Comparison of ENCODE assay signal across 2 cellular contexts in genomic region chr15:65611888-65612615, GRCh38.
TF ChIP-seq lines count a peak whose summit lies in the region.

No MANE protein-coding gene starts in this region.

TF ChIP-seq in HCT116, 20 proteins besides CTCF, POLR2A, EP300 and RAD21 (continued from another document):
- TF ChIP-seq REST (IDR thresholded peaks at IDR 0.05; ENCODE audit: low read depth) (no peak), ZFX (IDR thresholded peaks at IDR 0.05) (no peak), POLR2AphosphoS5 (IDR thresholded peaks at IDR 0.05; ENCODE audit: low read depth, low read length) (no peak), CEBPB (IDR thresholded peaks at IDR 0.05; ENCODE audit: low read depth) (no peak), ATF3 (IDR thresholded peaks at IDR 0.05) (no peak)

TF ChIP-seq in WTC11, 78 proteins besides CTCF, POLR2A, EP300 and RAD21 (continued from another document):
- TF ChIP-seq, protein P1, sequence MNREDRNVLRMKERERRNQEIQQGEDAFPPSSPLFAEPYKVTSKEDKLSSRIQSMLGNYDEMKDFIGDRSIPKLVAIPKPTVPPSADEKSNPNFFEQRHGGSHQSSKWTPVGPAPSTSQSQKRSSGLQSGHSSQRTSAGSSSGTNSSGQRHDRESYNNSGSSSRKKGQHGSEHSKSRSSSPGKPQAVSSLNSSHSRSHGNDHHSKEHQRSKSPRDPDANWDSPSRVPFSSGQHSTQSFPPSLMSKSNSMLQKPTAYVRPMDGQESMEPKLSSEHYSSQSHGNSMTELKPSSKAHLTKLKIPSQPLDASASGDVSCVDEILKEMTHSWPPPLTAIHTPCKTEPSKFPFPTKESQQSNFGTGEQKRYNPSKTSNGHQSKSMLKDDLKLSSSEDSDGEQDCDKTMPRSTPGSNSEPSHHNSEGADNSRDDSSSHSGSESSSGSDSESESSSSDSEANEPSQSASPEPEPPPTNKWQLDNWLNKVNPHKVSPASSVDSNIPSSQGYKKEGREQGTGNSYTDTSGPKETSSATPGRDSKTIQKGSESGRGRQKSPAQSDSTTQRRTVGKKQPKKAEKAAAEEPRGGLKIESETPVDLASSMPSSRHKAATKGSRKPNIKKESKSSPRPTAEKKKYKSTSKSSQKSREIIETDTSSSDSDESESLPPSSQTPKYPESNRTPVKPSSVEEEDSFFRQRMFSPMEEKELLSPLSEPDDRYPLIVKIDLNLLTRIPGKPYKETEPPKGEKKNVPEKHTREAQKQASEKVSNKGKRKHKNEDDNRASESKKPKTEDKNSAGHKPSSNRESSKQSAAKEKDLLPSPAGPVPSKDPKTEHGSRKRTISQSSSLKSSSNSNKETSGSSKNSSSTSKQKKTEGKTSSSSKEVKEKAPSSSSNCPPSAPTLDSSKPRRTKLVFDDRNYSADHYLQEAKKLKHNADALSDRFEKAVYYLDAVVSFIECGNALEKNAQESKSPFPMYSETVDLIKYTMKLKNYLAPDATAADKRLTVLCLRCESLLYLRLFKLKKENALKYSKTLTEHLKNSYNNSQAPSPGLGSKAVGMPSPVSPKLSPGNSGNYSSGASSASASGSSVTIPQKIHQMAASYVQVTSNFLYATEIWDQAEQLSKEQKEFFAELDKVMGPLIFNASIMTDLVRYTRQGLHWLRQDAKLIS (CRISPR knock-in tag; IDR thresholded peaks at IDR 0.05; ENCODE audit: borderline replicate concordance), result no peak
- TF ChIP-seq ZNF317 (CRISPR knock-in tag; IDR thresholded peaks at IDR 0.05; ENCODE audit: borderline replicate concordance, low read depth) (no peak), NR1H2 (CRISPR knock-in tag; IDR thresholded peaks at IDR 0.05) (no peak), MLX (CRISPR knock-in tag; IDR thresholded peaks at IDR 0.05) (no peak), ETV6 (CRISPR knock-in tag; IDR thresholded peaks at IDR 0.05) (no peak), ESRRA (CRISPR knock-in tag; IDR thresholded peaks at IDR 0.05; ENCODE audit: borderline replicate concordance) (no peak), GTF2I (CRISPR knock-in tag; conservative IDR thresholded peaks at IDR 0.05) (no peak), STAT6 (CRISPR knock-in tag; conservative IDR thresholded peaks at IDR 0.05; ENCODE audit: low read depth) (no peak), ATF3 (CRISPR knock-in tag; conservative IDR thresholded peaks at IDR 0.05) (no peak), FOXJ3 (CRISPR knock-in tag; IDR thresholded peaks at IDR 0.05; ENCODE audit: borderline replicate concordance) (no peak), TEAD1 (CRISPR knock-in tag; IDR thresholded peaks at IDR 0.05) (no peak), SOX15 (CRISPR knock-in tag; IDR thresholded peaks at IDR 0.05) (no peak), ZNF121 (CRISPR knock-in tag; IDR thresholded peaks at IDR 0.05) (no peak)
- TF ChIP-seq, protein P2, sequence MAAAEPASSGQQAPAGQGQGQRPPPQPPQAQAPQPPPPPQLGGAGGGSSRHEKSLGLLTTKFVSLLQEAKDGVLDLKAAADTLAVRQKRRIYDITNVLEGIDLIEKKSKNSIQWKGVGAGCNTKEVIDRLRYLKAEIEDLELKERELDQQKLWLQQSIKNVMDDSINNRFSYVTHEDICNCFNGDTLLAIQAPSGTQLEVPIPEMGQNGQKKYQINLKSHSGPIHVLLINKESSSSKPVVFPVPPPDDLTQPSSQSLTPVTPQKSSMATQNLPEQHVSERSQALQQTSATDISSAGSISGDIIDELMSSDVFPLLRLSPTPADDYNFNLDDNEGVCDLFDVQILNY (CRISPR knock-in tag; IDR thresholded peaks at IDR 0.05), result no peak
- TF ChIP-seq, protein P3, sequence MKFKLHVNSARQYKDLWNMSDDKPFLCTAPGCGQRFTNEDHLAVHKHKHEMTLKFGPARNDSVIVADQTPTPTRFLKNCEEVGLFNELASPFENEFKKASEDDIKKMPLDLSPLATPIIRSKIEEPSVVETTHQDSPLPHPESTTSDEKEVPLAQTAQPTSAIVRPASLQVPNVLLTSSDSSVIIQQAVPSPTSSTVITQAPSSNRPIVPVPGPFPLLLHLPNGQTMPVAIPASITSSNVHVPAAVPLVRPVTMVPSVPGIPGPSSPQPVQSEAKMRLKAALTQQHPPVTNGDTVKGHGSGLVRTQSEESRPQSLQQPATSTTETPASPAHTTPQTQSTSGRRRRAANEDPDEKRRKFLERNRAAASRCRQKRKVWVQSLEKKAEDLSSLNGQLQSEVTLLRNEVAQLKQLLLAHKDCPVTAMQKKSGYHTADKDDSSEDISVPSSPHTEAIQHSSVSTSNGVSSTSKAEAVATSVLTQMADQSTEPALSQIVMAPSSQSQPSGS (CRISPR knock-in tag; IDR thresholded peaks at IDR 0.05; ENCODE audit: borderline replicate concordance, low read depth), result no peak
TF ChIP-seq in WTC11: peak in this region for 0.
